In the genomic region with DNA sequence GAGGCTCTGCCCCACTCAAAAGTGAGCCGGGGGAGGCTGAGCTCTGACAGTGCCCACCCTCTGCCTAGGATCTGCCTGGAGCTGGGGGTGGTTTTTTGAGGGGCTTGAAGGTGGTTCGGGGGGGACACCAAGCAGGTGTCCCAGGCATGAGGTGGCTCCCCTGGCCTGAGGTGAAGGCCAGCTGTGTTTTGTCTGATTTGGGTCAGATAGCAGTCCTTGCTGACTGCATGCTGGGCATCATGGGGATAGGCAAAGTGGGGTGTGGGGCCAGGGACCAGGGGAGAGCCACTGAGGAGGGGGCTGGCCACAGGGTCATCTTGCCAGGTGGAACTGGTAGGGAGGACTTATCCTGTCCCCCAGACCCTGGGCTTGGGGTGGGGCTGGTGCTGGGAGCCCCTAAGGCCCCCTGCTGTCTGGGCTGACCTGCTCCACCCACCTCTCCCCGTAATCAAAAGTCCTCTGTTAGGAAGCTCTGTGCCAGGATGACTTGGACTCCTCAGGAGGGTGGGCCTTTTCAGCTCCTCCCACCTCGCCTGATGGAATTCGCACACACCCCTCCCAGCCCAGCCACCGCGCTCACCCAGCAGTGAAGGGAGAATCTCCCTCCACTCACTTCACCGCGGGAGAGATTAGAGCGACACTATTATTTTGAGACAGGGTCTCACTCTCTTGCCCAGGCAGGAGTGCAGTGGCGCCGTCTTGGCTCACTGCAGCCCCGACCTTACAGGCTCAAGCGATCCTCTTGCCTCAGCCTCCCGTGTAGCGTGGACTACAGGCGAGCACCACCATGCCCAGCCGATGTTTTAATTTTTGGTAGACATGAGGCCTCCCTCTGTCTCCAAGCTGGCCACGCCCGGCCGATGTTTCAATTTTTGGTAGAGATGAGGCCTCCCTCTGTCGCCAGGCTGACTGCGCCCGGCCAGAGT, we compare ENCODE assay signal across 1 cellular context.
TF ChIP-seq lines count a peak whose summit lies in the region.

No MANE protein-coding gene starts in this region.

TF ChIP-seq in endothelial cell of umbilical vein, 7 proteins besides CTCF, POLR2A, EP300 and RAD21:
- TF ChIP-seq JUN (IDR thresholded peaks at IDR 0.05; ENCODE audit: borderline replicate concordance, insufficient read depth, insufficient read length, low read depth) = no peak
- TF ChIP-seq FOS (IDR thresholded peaks at IDR 0.05; ENCODE audit: borderline replicate concordance, insufficient read depth, low read length) = no peak
- TF ChIP-seq, protein P1, sequence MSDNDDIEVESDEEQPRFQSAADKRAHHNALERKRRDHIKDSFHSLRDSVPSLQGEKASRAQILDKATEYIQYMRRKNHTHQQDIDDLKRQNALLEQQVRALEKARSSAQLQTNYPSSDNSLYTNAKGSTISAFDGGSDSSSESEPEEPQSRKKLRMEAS (IDR thresholded peaks at IDR 0.05; ENCODE audit: insufficient read depth, insufficient read length) = no peak
